14 cellular contexts compared by ENCODE assay signal in genomic region chr6:42138630-42139619, GRCh38. TPM values are rescaled to one million over a fixed set of nuclear protein-coding genes. Genes with fewer than 3 reads are reported as not detected.
DNase-seq lines count a peak whose midpoint lies in the region; ATAC-seq and TF ChIP-seq lines count a peak whose summit lies in the region.
"Had no signal": no experiment of that assay in that cellular context is flagged by ENCODE, and none has a peak within 500 bp of the region (broad histone marks: within the 10 kb centered on the region; RNA-seq: fewer than 3 reads in every experiment).

No MANE protein-coding gene starts in this region.

- no peak for TF ChIP-seq CTCF in Calu3 (IDR thresholded peaks at IDR 0.05; ENCODE audit: unreplicated experiment)
- TF ChIP-seq CTCF in mesothelial cell of epicardium (IDR thresholded peaks at IDR 0.05; ENCODE audit: unreplicated experiment), result no peak

- no peaks in the 10 kb centered on the region for H3K27me3 Mint-ChIP-seq in Calu3 (ENCODE audit: unreplicated experiment)
- peaks cover 2% of the 10 kb centered on the region for H3K27me3 Mint-ChIP-seq in mesothelial cell of epicardium (ENCODE audit: low read depth)

- H3K9me3 Mint-ChIP-seq in Calu3 (ENCODE audit: low read depth, unreplicated experiment) (no peaks in the 10 kb centered on the region), mesothelial cell of epicardium (no peaks in the 10 kb centered on the region)
- H3K9me3 Mint-ChIP-seq: CD8-positive, alpha-beta T cell had no signal

- no TSS peak for BruUV-seq in Calu3 (replicated peaks; lab: Mats Ljungman, UMichigan)

- H3K27ac Mint-ChIP-seq in Calu3 (ENCODE audit: unreplicated experiment) (peak overlapping the region; percentile 89), mesothelial cell of epicardium (peak overlapping the region; percentile 94)
- H3K27ac Mint-ChIP-seq: CD8-positive, alpha-beta T cell had no signal

- intact Hi-C loops in Calu3 (cut with micrococcal nuclease; ENCODE audit: unreplicated experiment), result loop anchor here (1.0 kb wide), 1 partner anchor 40 kb away; no protein-coding TSS in a partner anchor

- CTCF ChIA-PET in Calu3 (lab: Charles Lee), result interaction anchor here (0.6 to 2.5 kb wide), 5 partner anchors 16 to 52 kb away, joined by 4 to 15 read pairs (median 8); no protein-coding TSS in a partner anchor

- H3K36me3 Mint-ChIP-seq in Calu3 (ENCODE audit: insufficient read depth, unreplicated experiment) (peaks cover 77% of the 10 kb centered on the region), mesothelial cell of epicardium (no peaks in the 10 kb centered on the region)
- H3K36me3 Mint-ChIP-seq: CD8-positive, alpha-beta T cell had no signal

- H3K4me1 Mint-ChIP-seq in Calu3 (ENCODE audit: low read depth, unreplicated experiment) (peaks cover 70% of the 10 kb centered on the region), mesothelial cell of epicardium (peaks cover 50% of the 10 kb centered on the region)

- DNase-seq in Calu3 (no peak), NCI-H146 (lab: John Stamatoyannopoulos, UW) (peak; percentile 66), dermis blood vessel endothelial cell (peak; percentile 46), mesothelial cell of epicardium (ENCODE audit: low spot score in 2 of 2, unreplicated experiment in 2 of 2) (no peak), NCI-H2171 (lab: John Stamatoyannopoulos, UW) (no peak), T-helper 9 cell (no peak), middle frontal gyrus (ENCODE audit: extremely low spot score, low spot score) (no peak)
- DNase-seq: CD8-positive, alpha-beta T cell; NCI-H2227 treated with DMSO at 0.1 percent for 48 hours; uterus had no signal

- ATAC-seq in HG03280 (IDR thresholded peaks at IDR 0.05; ENCODE audit: unreplicated experiment), result no peak
- ATAC-seq: CD8-positive, alpha-beta T cell had no signal

- H3K4me3 Mint-ChIP-seq in Calu3 (ENCODE audit: low read depth, unreplicated experiment) (peak overlapping the region; percentile 74), mesothelial cell of epicardium (peak overlapping the region; percentile 4)
- H3K4me3 Mint-ChIP-seq: CD8-positive, alpha-beta T cell had no signal

RNA-seq across cellular contexts. Expression of gene C6orf132, which starts 3.5 kb away (rescaled TPM):
- 85.8 and 88.5 TPM in 2 replicates for total RNA-seq in Calu3 (2022)
- total RNA-seq in dermis blood vessel endothelial cell, result under 0.01 TPM in 1 of 2 replicates, not detected in the other
- total RNA-seq in mesothelial cell of epicardium, result 22.4 to 23.9 TPM (median 22.5 TPM) in 3 replicates

RNA-seq across cellular contexts. Expression of gene GUCA1A, which starts 34.2 kb away (rescaled TPM):
- total RNA-seq in Calu3 (2022) (not detected in 2 replicates), dermis blood vessel endothelial cell (not detected in 2 replicates), mesothelial cell of epicardium (0.91 to 1.3 TPM (median 0.92 TPM) in 3 replicates)
- total RNA-seq: CD8-positive, alpha-beta T cell; liver; right atrium auricular region; T-helper 1 cell treated with Interleukin-12 subunit alpha and Interleukin-12 subunit beta and Interleukin-4 antibody, amounts not matched to agents 30 ng/mL and 1 ng/mL, for 36 hours had no signal

RNA-seq across cellular contexts. Expression of gene GUCA1B, which starts 55.8 kb away (rescaled TPM):
- 1.1 and 1.4 TPM in 2 replicates for total RNA-seq in Calu3 (2022)
- total RNA-seq in dermis blood vessel endothelial cell, result 1.0 TPM in 1 of 2 replicates, not detected in the other
- 2.2 to 2.7 TPM (median 2.6 TPM) in 3 replicates for total RNA-seq in mesothelial cell of epicardium

Comparison
In these comparisons a context has a peak if more than half of its experiments do, and no peak if none do; other contexts are left out.
1. DNase-seq: peak in NCI-H146 (single experiment) and dermis blood vessel endothelial cell (single experiment); none in Calu3 (single experiment), mesothelial cell of epicardium (0 of 2), NCI-H2171 (single experiment), T-helper 9 cell (single experiment) and middle frontal gyrus (single experiment).
2. RNA of gene C6orf132, which starts 3.5 kb away (total RNA-seq): 85.8 to 88.5 TPM in Calu3 and 22.4 to 23.9 TPM in mesothelial cell of epicardium; under 0.01 TPM in dermis blood vessel endothelial cell; every median in the first group is over 10 times any median in the second.